2 cellular contexts compared by ENCODE assay signal in genomic region chr1:220310147-220310546, GRCh38. TPM values are rescaled to one million over a fixed set of nuclear protein-coding genes. Genes with fewer than 3 reads are reported as not detected.
DNase-seq lines count a peak whose midpoint lies in the region; ATAC-seq, FAIRE-seq and TF ChIP-seq lines count a peak whose summit lies in the region.
"Not testable (repeated sequence)": the region's sequence is repeated elsewhere in the genome, so short reads cannot be mapped to it uniquely, and the experiment has no call there.

No MANE protein-coding gene starts in this region.

- CTCF ChIA-PET in HEK293 (lab: Yijun Ruan, JAX): interaction anchor here (0.9 kb wide), 1 partner anchor 15 kb away, joined by 3 read pairs; no protein-coding TSS in a partner anchor
- CTCF ChIA-PET in K562 (lab: Yijun Ruan, JAX; ENCODE audit: low intra/inter-chr PET ratio): not testable (repeated sequence)

- not testable (repeated sequence) for H3K9me1 ChIP-seq in K562 (ENCODE audit: control insufficient read depth, insufficient read depth, low read length)

- in situ Hi-C loops in K562 (cut with MboI): not testable (repeated sequence)

- not testable (repeated sequence) for H3K9me3 ChIP-seq in HEK293 (ENCODE audit: control insufficient read depth, insufficient read depth, low read depth, low read length); K562 (replicated peaks; ENCODE audit: control insufficient read depth, insufficient read depth, low read depth, low read length)

- 0% methylated on average over 4 of the region's 4 CpGs for WGBS in K562 (ENCODE audit: insufficient coverage, low coverage, missing lambda C conversion rate)

- not testable (repeated sequence) for H3K36me3 ChIP-seq in HEK293 (ENCODE audit: control insufficient read depth in 2 of 2, insufficient read depth in 1 of 2, low read length in 2 of 2); K562 (ENCODE audit: control insufficient read depth, insufficient read depth, low read length)

- not testable (repeated sequence) for TF ChIP-seq RAD21 in K562 (CRISPR knock-in tag; conservative IDR thresholded peaks at IDR 0.05 in 1 of 2, IDR thresholded peaks at IDR 0.05 in 1 of 2)

- H3K27me3 ChIP-seq in K562 (ENCODE audit: control insufficient read depth in 2 of 2, insufficient read depth in 2 of 2, low read length in 2 of 2): not testable (repeated sequence)

- not testable (repeated sequence) for H3K4me2 ChIP-seq in K562 (ENCODE audit: insufficient read depth, low read length)

- intact Hi-C loops in K562 (cut with micrococcal nuclease): not testable (repeated sequence)

- DNase-seq in K562 (ENCODE audit: extremely low read depth in 1 of 4, low spot score in 3 of 4): not testable (repeated sequence)

- H4K20me1 ChIP-seq in K562 (replicated peaks; ENCODE audit: control insufficient read depth, insufficient read depth, low read length): not testable (repeated sequence)

- H3K79me2 ChIP-seq in K562 (ENCODE audit: control insufficient read depth, insufficient read depth, low read length): not testable (repeated sequence)

- not testable (repeated sequence) for H3K4me1 ChIP-seq in HEK293 (ENCODE audit: control insufficient read depth, insufficient read depth, low read length); K562 (replicated peaks in 1 of 2; ENCODE audit: control insufficient read depth in 2 of 2, insufficient read depth in 2 of 2, low read length in 2 of 2)

- not testable (repeated sequence) for ATAC-seq in K562

- not testable (repeated sequence) for H3K27ac ChIP-seq in HEK293 (ENCODE audit: extremely low read depth, low read depth, low read length); K562 (ENCODE audit: extremely low read depth, low read depth, low read length)

- not testable (repeated sequence) for H3K9ac ChIP-seq in K562 (ENCODE audit: insufficient read depth in 1 of 2, low read depth in 2 of 2, low read length in 2 of 2)

- TF ChIP-seq CTCF in HEK293 (tag by site-specific recombination; IDR thresholded peaks at IDR 0.05); K562 (IDR thresholded peaks at IDR 0.05 in 2 of 3, conservative IDR thresholded peaks at IDR 0.05 in 1 of 3; ENCODE audit: insufficient read depth in 2 of 3, low read depth in 1 of 3, low read length in 3 of 3): not testable (repeated sequence)

- POLR2A ChIA-PET in HEK293 (lab: Yijun Ruan, JAX); K562 (lab: Yijun Ruan, JAX): not testable (repeated sequence)

- not testable (repeated sequence) for H2AFZ ChIP-seq in K562 (ENCODE audit: low read depth, low read length)

- not testable (repeated sequence) for BruUV-seq in K562 (replicated peaks; lab: Mats Ljungman, UMichigan)

- TF ChIP-seq EP300 in K562 (IDR thresholded peaks at IDR 0.05; ENCODE audit: low read length): not testable (repeated sequence)

- not testable (repeated sequence) for H3K4me3 ChIP-seq in HEK293 (ENCODE audit: low read depth, low read length); K562

- TF ChIP-seq POLR2A in K562 (conservative IDR thresholded peaks at IDR 0.05): not testable (repeated sequence)

- not testable (repeated sequence) for FAIRE-seq in K562 (lab: Jason Lieb, UNC)

TF ChIP-seq in HEK293, 187 proteins besides CTCF, POLR2A, EP300 and RAD21:
- peak; percentile 78 for TF ChIP-seq ZNF146 (tag by site-specific recombination; IDR thresholded peaks at IDR 0.05)
TF ChIP-seq in HEK293: peak in this region for 1; not testable (repeated sequence) for 186.

TF ChIP-seq in K562, 482 proteins besides CTCF, POLR2A, EP300 and RAD21:
- peak; percentile 91 for TF ChIP-seq ZNF146 (CRISPR knock-in tag; IDR thresholded peaks at IDR 0.05; ENCODE audit: unreplicated experiment)

RNA-seq across cellular contexts. Expression of gene RAB3GAP2, which starts 37.9 kb away (rescaled TPM):
- total RNA-seq in K562 (2011; cell fraction: chromatin; rRNA removed; ENCODE audit: low replicate concordance): 61.7 and 148 TPM in 2 replicates
- total RNA-seq in K562 (2011; cell fraction: nucleolus; rRNA removed): 21.7 and 33.6 TPM in 2 replicates
- 48.9 and 50.8 TPM in 2 replicates for total RNA-seq in K562 (2011; cell fraction: nucleoplasm; rRNA removed)
- total RNA-seq in K562 (2014; rRNA removed) (21.1 and 21.4 TPM in 2 replicates), K562 (2014; rRNA removed; fragmentation: Illumina TruSeq; extraction: Trizol) (39.5 and 40.1 TPM in 2 replicates), K562 (2015; rRNA removed; fragmentation: Illumina TruSeq; extraction: Trizol) (30.3 and 33.2 TPM in 2 replicates), K562 (2021) (48.7 and 50.0 TPM in 2 replicates)
- polyA plus RNA-seq in K562 (2011; rRNA removed) (46.1 and 69.1 TPM in 2 replicates), K562 (2014; fragmentation: Illumina TruSeq; extraction: Trizol) (28.1 and 32.2 TPM in 2 replicates), K562 (2014; fragmentation: Nextera tagmentation; extraction: Ambion mirVana) (10 to 100 TPM; 14.1 to 17.2 TPM), K562 (2014; rRNA removed) (19.1 and 23.2 TPM in 2 replicates)
- polyA plus RNA-seq in K562 (2011; cell fraction: cytosol; rRNA removed): 21.1 and 29.2 TPM in 2 replicates
- 49.6 and 50.5 TPM in 2 replicates for polyA plus RNA-seq in K562 (2011; cell fraction: nucleus; rRNA removed)
- 25.3 and 31.0 TPM in 2 replicates for polyA plus RNA-seq in K562 (2012)
- 224 and 294 TPM in 2 replicates for polyA minus RNA-seq in K562 (2011; rRNA and poly(A)+ RNA removed)
- polyA minus RNA-seq in K562 (2011; cell fraction: cytosol; rRNA and poly(A)+ RNA removed): 23.4 and 60.6 TPM in 2 replicates
- 26.7 and 41.5 TPM in 2 replicates for polyA minus RNA-seq in K562 (2011; cell fraction: nucleus; rRNA and poly(A)+ RNA removed)
